17 cellular contexts compared by ENCODE assay signal in genomic region chr11:80838153-80838552, GRCh38.
A peak's percentile ranks its signal among the peaks of the same experiment; 100 is the strongest.
DNase-seq lines count a peak whose midpoint lies in the region; ATAC-seq lines count a peak whose summit lies in the region.
"Had no signal": no experiment of that assay in that cellular context is flagged by ENCODE, and none has a peak within 500 bp of the region (broad histone marks: within the 10 kb centered on the region; RNA-seq: fewer than 3 reads in every experiment).

No MANE protein-coding gene starts in this region.

- no peak overlapping the region for H3K4me3 ChIP-seq in BLaER1
- H3K4me3 ChIP-seq: vagina had no signal

- H3K27me3 ChIP-seq in BLaER1 = no peaks in the 10 kb centered on the region
- H3K27me3 ChIP-seq: vagina had no signal

- H3K9ac ChIP-seq in BLaER1 = no peak overlapping the region

- DNase-seq in hepatic stellate cell (ENCODE audit: low spot score) = no peak
- DNase-seq in activated CD8-positive, alpha-beta memory T cell treated with anti-CD3 and anti-CD28 coated beads, Interleukin-2, amount 50 U/mL, for 4 hours = no peak
- no peak for DNase-seq in globus pallidus (ENCODE audit: low spot score)
- no peak for DNase-seq in activated effector memory CD4-positive, alpha-beta T cell treated with anti-CD3 and anti-CD28 coated beads, Interleukin-2, amount 50 U/mL, for 16 hours
- DNase-seq: activated CD4-positive, alpha-beta memory T cell treated with anti-CD3 and anti-CD28 coated beads for 36 hours; aorta; CD4-positive, CD25-positive, alpha-beta regulatory T cell; glutamatergic neuron; kidney; occipital lobe; stimulated activated naive CD4-positive, alpha-beta T cell treated with Interleukin-2 at 50 U/mL for 16 hours had no signal

- no peaks in the 10 kb centered on the region for H3K9me3 ChIP-seq in BLaER1
- H3K9me3 ChIP-seq: vagina had no signal

- peak overlapping the region; percentile 41 for H3K4me2 ChIP-seq in BLaER1

- no peaks in the 10 kb centered on the region for H3K36me3 ChIP-seq in BLaER1
- H3K36me3 ChIP-seq: vagina had no signal

- no peaks in the 10 kb centered on the region for H4K20me1 ChIP-seq in BLaER1

- ATAC-seq in GM18909 (IDR thresholded peaks at IDR 0.05; ENCODE audit: poor library complexity, unreplicated experiment) = peak; percentile 79
- ATAC-seq in GM21619 (IDR thresholded peaks at IDR 0.05; ENCODE audit: unreplicated experiment) = peak; percentile 86
- peak; percentile 79 for ATAC-seq in HG03095 (IDR thresholded peaks at IDR 0.05; ENCODE audit: unreplicated experiment)

- H3K4me1 ChIP-seq in BLaER1 = peaks cover 22% of the 10 kb centered on the region
- H3K4me1 ChIP-seq: vagina had no signal

- no peak overlapping the region for H3K27ac ChIP-seq in BLaER1
- H3K27ac ChIP-seq: epithelial cell of prostate, vagina had no signal
